ENCODE assay signal across 1 cellular context in genomic region chr18:10408131-10408530, GRCh38.
TF ChIP-seq lines count a peak whose summit lies in the region.

No MANE protein-coding gene starts in this region.

TF ChIP-seq in HepG2, 621 proteins besides CTCF, POLR2A, EP300 and RAD21 (continued from another document):
- TF ChIP-seq ZNF597 (CRISPR knock-in tag; IDR thresholded peaks at IDR 0.05) (no peak), ZIK1 (CRISPR knock-in tag; IDR thresholded peaks at IDR 0.05; ENCODE audit: borderline replicate concordance, low read depth) (no peak), HDAC6 (IDR thresholded peaks at IDR 0.05; ENCODE audit: low read depth, low read length) (no peak), CBX5 (CRISPR knock-in tag; IDR thresholded peaks at IDR 0.05; ENCODE audit: borderline replicate concordance) (no peak), SMAD3 (CRISPR knock-in tag; IDR thresholded peaks at IDR 0.05) (no peak), MIER3 (CRISPR knock-in tag; IDR thresholded peaks at IDR 0.05; ENCODE audit: borderline replicate concordance) (no peak), HOXA7 (CRISPR knock-in tag; IDR thresholded peaks at IDR 0.05) (no peak), ZBTB38 (CRISPR knock-in tag; IDR thresholded peaks at IDR 0.05) (no peak), CBX1 (IDR thresholded peaks at IDR 0.05; ENCODE audit: low read depth) (no peak), ZNF333 (CRISPR knock-in tag; IDR thresholded peaks at IDR 0.05; ENCODE audit: borderline replicate concordance) (no peak), TBX2 (CRISPR knock-in tag; IDR thresholded peaks at IDR 0.05; ENCODE audit: borderline replicate concordance) (no peak), ZNF629 (CRISPR knock-in tag; conservative IDR thresholded peaks at IDR 0.05) (no peak)
TF ChIP-seq in HepG2: peak in this region for 0.
